ENCODE assay signal across 18 cellular contexts in genomic region chr5:143913008-143913752, GRCh38.
A peak's percentile ranks its signal among the peaks of the same experiment; 100 is the strongest.
DNase-seq lines count a peak whose midpoint lies in the region; ATAC-seq and TF ChIP-seq lines count a peak whose summit lies in the region.
"Had no signal": no experiment of that assay in that cellular context is flagged by ENCODE, and none has a peak within 500 bp of the region (broad histone marks: within the 10 kb centered on the region; RNA-seq: fewer than 3 reads in every experiment).

No MANE protein-coding gene starts in this region.

- peak overlapping the region; percentile 26; the same call in 1 of the 2 replicates for H3K4me3 ChIP-seq in ACC112 (ENCODE audit: low read depth, low read length)
- H3K4me3 ChIP-seq in CD8-positive, alpha-beta T cell (ENCODE audit: low read depth, low read length): no peak overlapping the region

- H3K27ac ChIP-seq in ACC112 (ENCODE audit: low read depth, low read length): peak overlapping the region; percentile 91
- no peak overlapping the region for H3K27ac ChIP-seq in CD8-positive, alpha-beta T cell (ENCODE audit: low read depth, low read length)

- no peak overlapping the region for H3K4me3 Mint-ChIP-seq in stimulated activated naive CD8-positive, alpha-beta T cell treated with anti-CD3 and anti-CD28 coated beads, Interleukin-15, amount 100 ng/mL, for 72 hours
- H3K4me3 Mint-ChIP-seq in CD8-positive, alpha-beta T cell: no peak overlapping the region
- H3K4me3 Mint-ChIP-seq: activated CD8-positive, alpha-beta T cell treated with anti-CD3 and anti-CD28 coated beads, Interleukin-2, amount 10 ng/mL, durations not matched to agents 7 days and 5 days; T-helper 2 cell treated with Interferon-gamma antibody and Interleukin-4, amounts not matched to agents 5 μg/mL and 100 μg/mL, for 36 hours; type B pancreatic cell had no signal

- POLR2A ChIA-PET in CD8-positive, alpha-beta T cell (lab: Charles Lee): no interaction called here

- ATAC-seq in stimulated activated naive CD8-positive, alpha-beta T cell treated with anti-CD3 and anti-CD28 coated beads, Interleukin-15, amount 100 ng/mL, for 72 hours: no peak
- ATAC-seq in CD8-positive, alpha-beta T cell: no peak
- ATAC-seq: activated CD8-positive, alpha-beta T cell treated with anti-CD3 and anti-CD28 coated beads, Interleukin-2, amount 10 ng/mL, durations not matched to agents 7 days and 5 days had no signal

- H3K36me3 ChIP-seq in ACC112 (ENCODE audit: insufficient read depth, low read length): no peaks in the 10 kb centered on the region
- no peaks in the 10 kb centered on the region for H3K36me3 ChIP-seq in CD8-positive, alpha-beta T cell (ENCODE audit: insufficient read depth, low read length)

- intact Hi-C loops in CD8-positive, alpha-beta T cell (cut with DNase I, micrococcal nuclease): no loop called here

- H3K27me3 ChIP-seq in ACC112 (ENCODE audit: insufficient read depth, low read length): no peaks in the 10 kb centered on the region
- H3K27me3 ChIP-seq in CD8-positive, alpha-beta T cell (ENCODE audit: insufficient read depth, low read length): no peaks in the 10 kb centered on the region

- H3K79me2 ChIP-seq in ACC112 (ENCODE audit: control insufficient read depth, insufficient read depth, low read length, unreplicated experiment): no peaks in the 10 kb centered on the region

- TF ChIP-seq CTCF in CD8-positive, alpha-beta T cell (IDR thresholded peaks at IDR 0.05): no peak

- H2AFZ ChIP-seq in ACC112 (ENCODE audit: low read length, unreplicated experiment): peak overlapping the region; percentile 62

- H3K9me3 Mint-ChIP-seq in stimulated activated naive CD8-positive, alpha-beta T cell treated with anti-CD3 and anti-CD28 coated beads, Interleukin-15, amount 100 ng/mL, for 72 hours: no peaks in the 10 kb centered on the region
- no peaks in the 10 kb centered on the region for H3K9me3 Mint-ChIP-seq in CD8-positive, alpha-beta T cell
- H3K9me3 Mint-ChIP-seq: T-helper 2 cell treated with Interferon-gamma antibody and Interleukin-4, amounts not matched to agents 5 μg/mL and 100 μg/mL, for 36 hours; type B pancreatic cell had no signal

- peaks cover 6% of the 10 kb centered on the region for H3K27me3 Mint-ChIP-seq in stimulated activated naive CD8-positive, alpha-beta T cell treated with anti-CD3 and anti-CD28 coated beads, Interleukin-15, amount 100 ng/mL, for 72 hours
- peaks cover 2% of the 10 kb centered on the region for H3K27me3 Mint-ChIP-seq in CD8-positive, alpha-beta T cell (ENCODE audit: low read depth)

- H3K4me1 Mint-ChIP-seq in stimulated activated naive CD8-positive, alpha-beta T cell treated with anti-CD3 and anti-CD28 coated beads, Interleukin-15, amount 100 ng/mL, for 72 hours: no peaks in the 10 kb centered on the region
- peaks cover 6% of the 10 kb centered on the region for H3K4me1 Mint-ChIP-seq in CD8-positive, alpha-beta T cell (ENCODE audit: low read depth)

- H3K36me3 Mint-ChIP-seq in CD8-positive, alpha-beta T cell: no peaks in the 10 kb centered on the region

- CTCF ChIA-PET in CD8-positive, alpha-beta T cell (lab: Charles Lee): no interaction called here

- H3K9me3 ChIP-seq in CD8-positive, alpha-beta T cell (ENCODE audit: low read length): no peaks in the 10 kb centered on the region

- peaks cover 47% of the 10 kb centered on the region for H3K4me1 ChIP-seq in ACC112 (ENCODE audit: control insufficient read depth, insufficient read depth, low read length, unreplicated experiment)
- H3K4me1 ChIP-seq in CD8-positive, alpha-beta T cell (ENCODE audit: insufficient read depth, low read length): no peaks in the 10 kb centered on the region

- no peak overlapping the region for H3K27ac Mint-ChIP-seq in stimulated activated naive CD8-positive, alpha-beta T cell treated with anti-CD3 and anti-CD28 coated beads, Interleukin-15, amount 100 ng/mL, for 72 hours
- H3K27ac Mint-ChIP-seq in CD8-positive, alpha-beta T cell: no peak overlapping the region
- H3K27ac Mint-ChIP-seq: activated CD8-positive, alpha-beta T cell treated with anti-CD3 and anti-CD28 coated beads, Interleukin-2, amount 10 ng/mL, durations not matched to agents 7 days and 5 days; T-helper 2 cell treated with Interferon-gamma antibody and Interleukin-4, amounts not matched to agents 5 μg/mL and 100 μg/mL, for 36 hours; type B pancreatic cell had no signal

- peak; percentile 70 for DNase-seq in HS-5 (ENCODE audit: low read depth)
- peak; percentile 49 for DNase-seq in amniotic stem cell (lab: John Stamatoyannopoulos, UW)
- DNase-seq in hepatic stellate cell (ENCODE audit: low spot score): peak; percentile 72
- no peak for DNase-seq in NOMO-1 treated with DMSO at 0.1 percent for 48 hours (lab: John Stamatoyannopoulos, UW; ENCODE audit: unreplicated experiment)
- no peak for DNase-seq in stimulated activated naive CD8-positive, alpha-beta T cell treated with anti-CD3 and anti-CD28 coated beads, Interleukin-15, amount 100 ng/mL, for 72 hours
- no peak for DNase-seq in CD8-positive, alpha-beta T cell
- no peak for DNase-seq in NOMO-1 (lab: John Stamatoyannopoulos, UW; ENCODE audit: unreplicated experiment in 2 of 2)
- DNase-seq: activated CD8-positive, alpha-beta T cell treated with anti-CD3 and anti-CD28 coated beads, Interleukin-2, amount 10 ng/mL, durations not matched to agents 7 days and 5 days; activated naive CD4-positive, alpha-beta T cell treated with Interleukin-2 at 50 U/mL for 16 hours; cortex of kidney; GDM1; NCI-H1092 treated with DMSO at 0.1 percent for 48 hours; NCI-H446 treated with DMSO at 0.1 percent for 48 hours; RPMI8226; stimulated activated CD4-positive, alpha-beta T cell treated with anti-CD3 and anti-CD28 coated beads, Interleukin-1b, Interleukin-23, amount 100 ng/mL, for 48 hours had no signal

Comparison
In these comparisons a context has a peak if more than half of its experiments do, and no peak if none do; other contexts are left out.
1. DNase-seq: peak in HS-5 (single experiment), amniotic stem cell (single experiment) and hepatic stellate cell (single experiment); none in NOMO-1 treated with DMSO at 0.1 percent for 48 hours (single experiment), stimulated activated naive CD8-positive, alpha-beta T cell treated with anti-CD3 and anti-CD28 coated beads, Interleukin-15, amount 100 ng/mL, for 72 hours (0 of 2), CD8-positive, alpha-beta T cell (0 of 7) and NOMO-1 (0 of 2).